1 cellular context compared by ENCODE assay signal in the genomic region with DNA sequence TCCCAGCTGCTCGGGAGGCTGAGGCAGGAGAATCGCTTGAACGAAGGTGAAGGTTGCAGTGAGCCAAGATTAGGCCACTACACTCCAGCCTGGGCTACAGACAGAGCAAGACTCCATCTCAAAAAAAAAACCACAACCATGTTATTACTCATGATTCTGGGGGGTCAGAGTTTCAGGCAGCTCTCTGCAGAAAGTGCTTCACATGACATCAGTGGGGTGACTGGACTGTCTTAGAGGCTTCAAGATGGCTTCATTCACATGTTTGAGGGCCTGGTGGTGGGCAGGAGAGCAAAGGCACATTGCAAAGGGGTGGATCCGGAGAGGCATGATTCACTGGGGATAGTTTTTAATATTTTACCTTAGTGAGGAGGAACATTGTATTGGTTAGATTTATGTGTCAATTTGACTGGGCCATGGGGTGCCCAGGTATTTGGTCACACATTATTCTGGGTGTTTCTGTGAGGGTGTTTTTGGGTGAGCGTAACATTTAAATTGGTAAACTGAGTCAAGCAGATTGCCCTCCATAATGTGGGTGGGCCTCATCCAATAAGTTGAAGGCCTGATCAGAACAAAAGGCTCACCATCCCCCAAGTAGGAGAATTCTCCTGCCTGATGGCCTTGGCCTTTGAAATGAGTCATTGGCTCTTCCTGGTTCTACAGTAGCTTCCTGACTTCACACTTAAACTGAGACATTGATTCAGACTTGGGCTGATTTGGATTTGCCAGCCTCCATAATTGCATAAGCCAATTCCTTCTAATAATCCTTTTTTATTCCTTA.
A peak's percentile ranks its signal among the peaks of the same experiment; 100 is the strongest.
TF ChIP-seq lines count a peak whose summit lies in the region.

No MANE protein-coding gene starts in this region.

TF ChIP-seq in HepG2, 621 proteins besides CTCF, POLR2A, EP300 and RAD21 (continued from another document and continues in another):
- TF ChIP-seq ATAD3A (CRISPR knock-in tag; IDR thresholded peaks at IDR 0.05) = no peak
- no peak for TF ChIP-seq NONO (IDR thresholded peaks at IDR 0.05)
- no peak for TF ChIP-seq NONO (CRISPR knock-in tag; conservative IDR thresholded peaks at IDR 0.05)
- TF ChIP-seq ZNF678 (CRISPR knock-in tag; IDR thresholded peaks at IDR 0.05) = no peak
- TF ChIP-seq ZNF329 (CRISPR knock-in tag; IDR thresholded peaks at IDR 0.05; ENCODE audit: low read depth) = no peak
- no peak for TF ChIP-seq HES4 (CRISPR knock-in tag; IDR thresholded peaks at IDR 0.05; ENCODE audit: borderline replicate concordance)
- no peak for TF ChIP-seq ZNF34 (CRISPR knock-in tag; IDR thresholded peaks at IDR 0.05; ENCODE audit: borderline replicate concordance)
- TF ChIP-seq ZNF777 (CRISPR knock-in tag; IDR thresholded peaks at IDR 0.05) = no peak
- TF ChIP-seq ZNF749 (CRISPR knock-in tag; IDR thresholded peaks at IDR 0.05; ENCODE audit: borderline replicate concordance) = no peak
- TF ChIP-seq JUND (CRISPR knock-in tag; IDR thresholded peaks at IDR 0.05) = peak; percentile 63; the same call in 1 of the 2 replicates
- TF ChIP-seq ZNF138 (CRISPR knock-in tag; IDR thresholded peaks at IDR 0.05; ENCODE audit: low read depth) = no peak
- TF ChIP-seq, protein P1, sequence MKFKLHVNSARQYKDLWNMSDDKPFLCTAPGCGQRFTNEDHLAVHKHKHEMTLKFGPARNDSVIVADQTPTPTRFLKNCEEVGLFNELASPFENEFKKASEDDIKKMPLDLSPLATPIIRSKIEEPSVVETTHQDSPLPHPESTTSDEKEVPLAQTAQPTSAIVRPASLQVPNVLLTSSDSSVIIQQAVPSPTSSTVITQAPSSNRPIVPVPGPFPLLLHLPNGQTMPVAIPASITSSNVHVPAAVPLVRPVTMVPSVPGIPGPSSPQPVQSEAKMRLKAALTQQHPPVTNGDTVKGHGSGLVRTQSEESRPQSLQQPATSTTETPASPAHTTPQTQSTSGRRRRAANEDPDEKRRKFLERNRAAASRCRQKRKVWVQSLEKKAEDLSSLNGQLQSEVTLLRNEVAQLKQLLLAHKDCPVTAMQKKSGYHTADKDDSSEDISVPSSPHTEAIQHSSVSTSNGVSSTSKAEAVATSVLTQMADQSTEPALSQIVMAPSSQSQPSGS (CRISPR knock-in tag; IDR thresholded peaks at IDR 0.05) = no peak
- TF ChIP-seq ZFP37 (CRISPR knock-in tag; IDR thresholded peaks at IDR 0.05; ENCODE audit: borderline replicate concordance) = no peak
- no peak for TF ChIP-seq KLF15 (CRISPR knock-in tag; IDR thresholded peaks at IDR 0.05; ENCODE audit: borderline replicate concordance)
- TF ChIP-seq, protein P2, sequence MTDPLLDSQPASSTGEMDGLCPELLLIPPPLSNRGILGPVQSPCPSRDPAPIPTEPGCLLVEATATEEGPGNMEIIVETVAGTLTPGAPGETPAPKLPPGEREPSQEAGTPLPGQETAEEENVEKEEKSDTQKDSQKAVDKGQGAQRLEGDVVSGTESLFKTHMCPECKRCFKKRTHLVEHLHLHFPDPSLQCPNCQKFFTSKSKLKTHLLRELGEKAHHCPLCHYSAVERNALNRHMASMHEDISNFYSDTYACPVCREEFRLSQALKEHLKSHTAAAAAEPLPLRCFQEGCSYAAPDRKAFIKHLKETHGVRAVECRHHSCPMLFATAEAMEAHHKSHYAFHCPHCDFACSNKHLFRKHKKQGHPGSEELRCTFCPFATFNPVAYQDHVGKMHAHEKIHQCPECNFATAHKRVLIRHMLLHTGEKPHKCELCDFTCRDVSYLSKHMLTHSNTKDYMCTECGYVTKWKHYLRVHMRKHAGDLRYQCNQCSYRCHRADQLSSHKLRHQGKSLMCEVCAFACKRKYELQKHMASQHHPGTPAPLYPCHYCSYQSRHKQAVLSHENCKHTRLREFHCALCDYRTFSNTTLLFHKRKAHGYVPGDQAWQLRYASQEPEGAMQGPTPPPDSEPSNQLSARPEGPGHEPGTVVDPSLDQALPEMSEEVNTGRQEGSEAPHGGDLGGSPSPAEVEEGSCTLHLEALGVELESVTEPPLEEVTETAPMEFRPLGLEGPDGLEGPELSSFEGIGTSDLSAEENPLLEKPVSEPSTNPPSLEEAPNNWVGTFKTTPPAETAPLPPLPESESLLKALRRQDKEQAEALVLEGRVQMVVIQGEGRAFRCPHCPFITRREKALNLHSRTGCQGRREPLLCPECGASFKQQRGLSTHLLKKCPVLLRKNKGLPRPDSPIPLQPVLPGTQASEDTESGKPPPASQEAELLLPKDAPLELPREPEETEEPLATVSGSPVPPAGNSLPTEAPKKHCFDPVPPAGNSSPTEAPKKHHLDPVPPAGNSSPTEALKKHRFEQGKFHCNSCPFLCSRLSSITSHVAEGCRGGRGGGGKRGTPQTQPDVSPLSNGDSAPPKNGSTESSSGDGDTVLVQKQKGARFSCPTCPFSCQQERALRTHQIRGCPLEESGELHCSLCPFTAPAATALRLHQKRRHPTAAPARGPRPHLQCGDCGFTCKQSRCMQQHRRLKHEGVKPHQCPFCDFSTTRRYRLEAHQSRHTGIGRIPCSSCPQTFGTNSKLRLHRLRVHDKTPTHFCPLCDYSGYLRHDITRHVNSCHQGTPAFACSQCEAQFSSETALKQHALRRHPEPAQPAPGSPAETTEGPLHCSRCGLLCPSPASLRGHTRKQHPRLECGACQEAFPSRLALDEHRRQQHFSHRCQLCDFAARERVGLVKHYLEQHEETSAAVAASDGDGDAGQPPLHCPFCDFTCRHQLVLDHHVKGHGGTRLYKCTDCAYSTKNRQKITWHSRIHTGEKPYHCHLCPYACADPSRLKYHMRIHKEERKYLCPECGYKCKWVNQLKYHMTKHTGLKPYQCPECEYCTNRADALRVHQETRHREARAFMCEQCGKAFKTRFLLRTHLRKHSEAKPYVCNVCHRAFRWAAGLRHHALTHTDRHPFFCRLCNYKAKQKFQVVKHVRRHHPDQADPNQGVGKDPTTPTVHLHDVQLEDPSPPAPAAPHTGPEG (CRISPR knock-in tag; IDR thresholded peaks at IDR 0.05) = no peak
- TF ChIP-seq, protein P3, sequence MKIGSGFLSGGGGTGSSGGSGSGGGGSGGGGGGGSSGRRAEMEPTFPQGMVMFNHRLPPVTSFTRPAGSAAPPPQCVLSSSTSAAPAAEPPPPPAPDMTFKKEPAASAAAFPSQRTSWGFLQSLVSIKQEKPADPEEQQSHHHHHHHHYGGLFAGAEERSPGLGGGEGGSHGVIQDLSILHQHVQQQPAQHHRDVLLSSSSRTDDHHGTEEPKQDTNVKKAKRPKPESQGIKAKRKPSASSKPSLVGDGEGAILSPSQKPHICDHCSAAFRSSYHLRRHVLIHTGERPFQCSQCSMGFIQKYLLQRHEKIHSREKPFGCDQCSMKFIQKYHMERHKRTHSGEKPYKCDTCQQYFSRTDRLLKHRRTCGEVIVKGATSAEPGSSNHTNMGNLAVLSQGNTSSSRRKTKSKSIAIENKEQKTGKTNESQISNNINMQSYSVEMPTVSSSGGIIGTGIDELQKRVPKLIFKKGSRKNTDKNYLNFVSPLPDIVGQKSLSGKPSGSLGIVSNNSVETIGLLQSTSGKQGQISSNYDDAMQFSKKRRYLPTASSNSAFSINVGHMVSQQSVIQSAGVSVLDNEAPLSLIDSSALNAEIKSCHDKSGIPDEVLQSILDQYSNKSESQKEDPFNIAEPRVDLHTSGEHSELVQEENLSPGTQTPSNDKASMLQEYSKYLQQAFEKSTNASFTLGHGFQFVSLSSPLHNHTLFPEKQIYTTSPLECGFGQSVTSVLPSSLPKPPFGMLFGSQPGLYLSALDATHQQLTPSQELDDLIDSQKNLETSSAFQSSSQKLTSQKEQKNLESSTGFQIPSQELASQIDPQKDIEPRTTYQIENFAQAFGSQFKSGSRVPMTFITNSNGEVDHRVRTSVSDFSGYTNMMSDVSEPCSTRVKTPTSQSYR (CRISPR knock-in tag; IDR thresholded peaks at IDR 0.05; ENCODE audit: borderline replicate concordance) = peak; percentile 93
- TF ChIP-seq ELF3 (CRISPR knock-in tag; IDR thresholded peaks at IDR 0.05) = peak; percentile 90
- TF ChIP-seq CREB1 (IDR thresholded peaks at IDR 0.05) = no peak
- no peak for TF ChIP-seq CREB1 (CRISPR knock-in tag; IDR thresholded peaks at IDR 0.05)
- TF ChIP-seq SOX13 (IDR thresholded peaks at IDR 0.05) = peak; percentile 49; the same call in 1 of the 2 replicates
- TF ChIP-seq SOX13 (CRISPR knock-in tag; conservative IDR thresholded peaks at IDR 0.05 in 1 of 2, IDR thresholded peaks at IDR 0.05 in 1 of 2) = peak in 1 of 2 experiments; percentile 81; a peak in 2 of 4 replicates
- TF ChIP-seq ZNF615 (CRISPR knock-in tag; IDR thresholded peaks at IDR 0.05; ENCODE audit: borderline replicate concordance) = no peak
- TF ChIP-seq MYC (CRISPR knock-in tag; IDR thresholded peaks at IDR 0.05; ENCODE audit: borderline replicate concordance) = no peak
- TF ChIP-seq, protein P4, sequence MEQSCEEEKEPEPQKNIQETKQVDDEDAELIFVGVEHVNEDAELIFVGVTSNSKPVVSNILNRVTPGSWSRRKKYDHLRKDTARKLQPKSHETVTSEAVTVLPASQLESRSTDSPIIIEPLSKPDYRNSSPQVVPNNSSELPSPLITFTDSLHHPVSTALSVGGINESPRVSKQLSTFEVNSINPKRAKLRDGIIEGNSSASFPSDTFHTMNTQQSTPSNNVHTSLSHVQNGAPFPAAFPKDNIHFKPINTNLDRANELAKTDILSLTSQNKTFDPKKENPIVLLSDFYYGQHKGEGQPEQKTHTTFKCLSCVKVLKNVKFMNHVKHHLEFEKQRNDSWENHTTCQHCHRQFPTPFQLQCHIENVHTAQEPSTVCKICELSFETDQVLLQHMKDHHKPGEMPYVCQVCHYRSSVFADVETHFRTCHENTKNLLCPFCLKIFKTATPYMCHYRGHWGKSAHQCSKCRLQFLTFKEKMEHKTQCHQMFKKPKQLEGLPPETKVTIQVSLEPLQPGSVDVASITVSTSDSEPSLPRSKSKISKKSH (CRISPR knock-in tag; IDR thresholded peaks at IDR 0.05; ENCODE audit: borderline replicate concordance) = no peak
- TF ChIP-seq, protein P5, sequence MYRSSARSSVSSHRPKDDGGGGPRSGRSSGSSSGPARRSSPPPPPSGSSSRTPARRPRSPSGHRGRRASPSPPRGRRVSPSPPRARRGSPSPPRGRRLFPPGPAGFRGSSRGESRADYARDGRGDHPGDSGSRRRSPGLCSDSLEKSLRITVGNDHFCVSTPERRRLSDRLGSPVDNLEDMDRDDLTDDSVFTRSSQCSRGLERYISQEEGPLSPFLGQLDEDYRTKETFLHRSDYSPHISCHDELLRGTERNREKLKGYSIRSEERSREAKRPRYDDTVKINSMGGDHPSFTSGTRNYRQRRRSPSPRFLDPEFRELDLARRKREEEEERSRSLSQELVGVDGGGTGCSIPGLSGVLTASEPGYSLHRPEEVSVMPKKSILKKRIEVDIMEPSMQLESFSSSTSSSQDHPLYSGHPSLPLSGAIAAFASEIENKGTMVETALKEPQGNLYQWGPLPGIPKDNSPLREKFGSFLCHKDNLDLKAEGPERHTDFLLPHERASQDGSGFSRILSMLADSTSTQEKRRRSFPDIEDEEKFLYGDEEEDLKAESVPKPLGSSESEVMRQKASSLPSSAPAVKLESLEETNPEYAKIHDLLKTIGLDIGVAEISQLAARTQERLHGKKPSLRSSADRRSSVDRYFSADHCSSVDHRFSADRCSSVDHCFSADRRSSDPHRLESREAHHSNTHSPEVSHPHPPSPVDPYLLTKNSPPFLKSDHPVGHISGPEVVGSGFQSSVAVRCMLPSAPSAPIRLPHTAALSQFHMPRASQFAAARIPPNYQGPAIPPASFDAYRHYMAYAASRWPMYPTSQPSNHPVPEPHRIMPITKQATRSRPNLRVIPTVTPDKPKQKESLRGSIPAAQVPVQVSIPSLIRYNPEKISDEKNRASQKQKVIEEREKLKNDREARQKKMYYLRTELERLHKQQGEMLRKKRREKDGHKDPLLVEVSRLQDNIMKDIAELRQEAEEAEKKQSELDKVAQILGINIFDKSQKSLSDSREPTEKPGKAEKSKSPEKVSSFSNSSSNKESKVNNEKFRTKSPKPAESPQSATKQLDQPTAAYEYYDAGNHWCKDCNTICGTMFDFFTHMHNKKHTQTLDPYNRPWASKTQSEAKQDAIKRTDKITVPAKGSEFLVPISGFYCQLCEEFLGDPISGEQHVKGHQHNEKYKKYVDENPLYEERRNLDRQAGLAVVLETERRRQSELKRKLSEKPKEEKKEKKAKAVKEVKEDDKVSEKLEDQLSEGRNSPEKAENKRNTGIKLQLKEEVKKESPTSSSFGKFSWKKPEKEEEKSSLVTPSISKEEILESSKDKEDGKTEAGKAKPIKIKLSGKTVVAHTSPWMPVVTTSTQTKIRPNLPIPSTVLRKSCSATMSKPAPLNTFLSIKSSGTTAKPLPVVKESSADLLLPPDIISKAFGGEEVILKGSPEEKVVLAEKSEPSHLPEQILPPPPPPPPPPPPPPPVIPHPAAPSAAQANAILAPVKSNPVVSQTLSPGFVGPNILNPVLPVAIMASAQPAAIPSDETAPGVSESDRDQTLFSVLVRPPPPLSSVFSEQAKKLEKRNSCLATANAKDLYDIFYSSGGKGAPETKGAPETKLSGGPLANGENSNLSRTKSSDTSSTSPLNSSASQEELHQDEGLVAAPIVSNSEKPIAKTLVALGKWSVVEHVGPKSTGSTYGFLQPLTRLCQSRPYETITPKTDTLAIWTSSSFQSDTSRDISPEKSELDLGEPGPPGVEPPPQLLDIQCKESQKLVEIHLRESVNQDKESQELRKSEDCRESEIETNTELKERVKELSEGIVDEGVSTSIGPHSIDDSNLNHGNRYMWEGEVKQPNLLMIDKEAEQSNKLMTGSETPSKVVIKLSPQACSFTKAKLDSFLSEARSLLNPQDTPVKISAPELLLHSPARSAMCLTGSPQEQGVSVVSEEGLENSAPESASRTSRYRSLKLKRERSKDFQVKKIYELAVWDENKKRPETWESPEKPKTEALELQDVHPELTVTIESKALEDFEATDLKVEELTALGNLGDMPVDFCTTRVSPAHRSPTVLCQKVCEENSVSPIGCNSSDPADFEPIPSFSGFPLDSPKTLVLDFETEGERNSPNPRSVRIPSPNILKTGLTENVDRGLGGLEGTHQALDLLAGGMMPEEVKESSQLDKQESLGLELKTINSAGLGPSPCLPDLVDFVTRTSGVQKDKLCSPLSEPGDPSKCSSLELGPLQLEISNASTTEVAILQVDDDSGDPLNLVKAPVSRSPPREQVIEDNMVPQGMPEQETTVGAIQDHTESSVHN (CRISPR knock-in tag; IDR thresholded peaks at IDR 0.05) = no peak
- TF ChIP-seq KLF6 (CRISPR knock-in tag; IDR thresholded peaks at IDR 0.05) = no peak
- 0 out of 2 replicates have a peak, but pooled peaks have one; percentile 14 for TF ChIP-seq ZNF317 (CRISPR knock-in tag; IDR thresholded peaks at IDR 0.05)
- 0 out of 2 replicates have a peak, but pooled peaks have one; percentile 18 for TF ChIP-seq HDAC2 (CRISPR knock-in tag; IDR thresholded peaks at IDR 0.05)
- TF ChIP-seq CENPX (CRISPR knock-in tag; IDR thresholded peaks at IDR 0.05) = no peak
- peak; percentile 29; the same call in 1 of the 2 replicates for TF ChIP-seq ZNF335 (CRISPR knock-in tag; IDR thresholded peaks at IDR 0.05)
- peak; percentile 75 for TF ChIP-seq NR2F6 (IDR thresholded peaks at IDR 0.05)
- TF ChIP-seq NR2F6 (CRISPR knock-in tag; IDR thresholded peaks at IDR 0.05) = peak; percentile 82
- no peak for TF ChIP-seq ZBTB21 (CRISPR knock-in tag; IDR thresholded peaks at IDR 0.05)
- no peak for TF ChIP-seq HMGA1 (CRISPR knock-in tag; conservative IDR thresholded peaks at IDR 0.05)
